28 cellular contexts compared by ENCODE assay signal in genomic region chrY:16522021-16522420, GRCh38.
"Had no signal": no experiment of that assay in that cellular context is flagged by ENCODE, and none has a peak within 500 bp of the region (broad histone marks: within the 10 kb centered on the region; RNA-seq: fewer than 3 reads in every experiment).

No MANE protein-coding gene starts in this region.

- H3K9me3 Mint-ChIP-seq: endodermal cell, nephron, neural progenitor cell had no signal

- H3K36me3 ChIP-seq: esophagus muscularis mucosa, gastroesophageal sphincter, heart left ventricle, neural progenitor cell, prostate gland, right atrium auricular region, stomach, thyroid gland, vagina had no signal

- H3K27me3 ChIP-seq: dorsolateral prefrontal cortex, esophagus muscularis mucosa, gastroesophageal sphincter, heart left ventricle, hepatocyte, neural progenitor cell, right atrium auricular region, stomach, thyroid gland, vagina had no signal

- H3K4me3 Mint-ChIP-seq: endodermal cell; naive thymus-derived CD4-positive, alpha-beta T cell; nephron; neural progenitor cell had no signal

- DNase-seq: dorsolateral prefrontal cortex; effector CD4-positive, alpha-beta T cell; endodermal cell; foreskin fibroblast; heart left ventricle; kidney; mesendoderm; midbrain; naive thymus-derived CD4-positive, alpha-beta T cell; nucleus accumbens; stimulated activated CD4-positive, alpha-beta T cell treated with anti-CD3 and anti-CD28 coated beads, Interleukin-12 subunit alpha, Interleukin-12 subunit beta, amount 100 ng/mL, for 4 hours; stimulated activated CD4-positive, alpha-beta T cell treated with anti-CD3 and anti-CD28 coated beads, Interleukin-1b, Interleukin-23, amount 100 ng/mL, for 48 hours; stimulated activated CD4-positive, alpha-beta T cell treated with anti-CD3 and anti-CD28 coated beads, Interleukin-4, amount 100 ng/mL, for 1 hour; stimulated activated CD8-positive, alpha-beta memory T cell treated with anti-CD3 and anti-CD28 coated beads, Interleukin-4, amount 100 ng/mL, for 48 hours; stimulated activated naive CD4-positive, alpha-beta T cell treated with Interleukin-2 at 50 U/mL for 16 hours; stomach; thyroid gland; trophoblast cell had no signal

- H3K36me3 Mint-ChIP-seq: naive thymus-derived CD4-positive, alpha-beta T cell; neural progenitor cell had no signal

- H3K4me1 Mint-ChIP-seq: endodermal cell; naive thymus-derived CD4-positive, alpha-beta T cell; nephron; neural progenitor cell had no signal

- H3K4me1 ChIP-seq: esophagus muscularis mucosa, gastroesophageal sphincter, heart left ventricle, neural progenitor cell, prostate gland, right atrium auricular region, stomach, thyroid gland, vagina had no signal

- H3K27me3 Mint-ChIP-seq: naive thymus-derived CD4-positive, alpha-beta T cell had no signal

- FAIRE-seq: colon, kidney had no signal

- H3K27ac Mint-ChIP-seq: endodermal cell; naive thymus-derived CD4-positive, alpha-beta T cell; nephron; neural progenitor cell had no signal

- H3K4me3 ChIP-seq: dorsolateral prefrontal cortex, esophagus muscularis mucosa, gastroesophageal sphincter, heart left ventricle, hepatocyte, neural progenitor cell, prostate gland, right atrium auricular region, smooth muscle cell, stomach, thyroid gland, vagina had no signal

- H3K9me3 ChIP-seq: esophagus muscularis mucosa, gastroesophageal sphincter, heart left ventricle, prostate gland, right atrium auricular region, stomach, thyroid gland, vagina had no signal
